11 cellular contexts compared by ENCODE assay signal in the genomic region with DNA sequence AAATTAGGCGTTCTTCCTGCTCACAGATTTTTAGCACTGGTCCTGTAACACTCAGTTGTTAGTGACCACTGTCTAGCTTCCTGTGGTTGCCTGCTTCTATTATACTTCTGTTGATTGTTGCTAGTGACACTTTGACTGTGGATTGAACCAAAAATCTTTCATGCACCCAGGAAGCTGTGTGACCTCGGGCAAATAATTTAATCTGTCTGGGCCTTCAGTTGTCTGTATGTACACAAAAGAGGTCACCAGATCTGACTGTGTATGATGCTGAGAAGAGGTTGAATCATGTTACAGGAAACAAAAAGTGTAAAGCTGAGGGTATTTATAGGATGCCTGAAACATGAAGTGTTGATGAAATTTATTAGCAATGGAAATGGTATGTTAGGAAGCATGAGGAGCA. TPM values are rescaled to one million over a fixed set of nuclear protein-coding genes. Genes with fewer than 3 reads are reported as not detected.
DNase-seq lines count a peak whose midpoint lies in the region; ATAC-seq and TF ChIP-seq lines count a peak whose summit lies in the region.
"Had no signal": no experiment of that assay in that cellular context is flagged by ENCODE, and none has a peak within 500 bp of the region (broad histone marks: within the 10 kb centered on the region; RNA-seq: fewer than 3 reads in every experiment).

No MANE protein-coding gene starts in this region.

- H3K4me1 ChIP-seq in foreskin keratinocyte: peaks cover 6% of the 10 kb centered on the region
- H3K4me1 ChIP-seq in gastroesophageal sphincter: no peaks in the 10 kb centered on the region
- H3K4me1 ChIP-seq: left lung, sigmoid colon had no signal

- H3K9me3 ChIP-seq in gastroesophageal sphincter: no peaks in the 10 kb centered on the region
- H3K9me3 ChIP-seq: left lung, sigmoid colon had no signal

- no peak overlapping the region for H3K4me3 ChIP-seq in gastroesophageal sphincter
- H3K4me3 ChIP-seq: left lung, sigmoid colon, SK-N-MC had no signal

- peak; percentile 40 for ATAC-seq in GM18498 (IDR thresholded peaks at IDR 0.05; ENCODE audit: unreplicated experiment)
- ATAC-seq in GM21723 (IDR thresholded peaks at IDR 0.05; ENCODE audit: unreplicated experiment): peak; percentile 14
- peak; percentile 82 for ATAC-seq in foreskin keratinocyte
- ATAC-seq in HG03025 (IDR thresholded peaks at IDR 0.05; ENCODE audit: low FRiP score, unreplicated experiment): no peak
- ATAC-seq in gastroesophageal sphincter: no peak
- ATAC-seq in GM19035 (IDR thresholded peaks at IDR 0.05; ENCODE audit: unreplicated experiment): no peak
- no peak for ATAC-seq in GM19023 (IDR thresholded peaks at IDR 0.05; ENCODE audit: unreplicated experiment)
- ATAC-seq: left lung had no signal

- TF ChIP-seq CTCF in foreskin keratinocyte (conservative IDR thresholded peaks at IDR 0.05): no peak
- no peak for TF ChIP-seq CTCF in gastroesophageal sphincter (IDR thresholded peaks at IDR 0.05)

- no peak overlapping the region for H3K27ac ChIP-seq in foreskin keratinocyte
- H3K27ac ChIP-seq in gastroesophageal sphincter: no peak overlapping the region
- H3K27ac ChIP-seq: left lung, sigmoid colon, SK-N-MC had no signal

- H3K36me3 ChIP-seq in gastroesophageal sphincter: no peaks in the 10 kb centered on the region
- H3K36me3 ChIP-seq: left lung, sigmoid colon had no signal

- in situ Hi-C loops in SK-MEL-5 (cut with HindIII; ENCODE audit: low pct_unique_long_range_greater_than_20kb, low sequenced_read_pairs): no loop called here

- TF ChIP-seq POLR2A in gastroesophageal sphincter (IDR thresholded peaks at IDR 0.05): no peak

- 89 to 95% methylated on average over 2 of the region's 2 CpGs for WGBS in gastroesophageal sphincter (ENCODE audit: low coverage in 1 of 2), 2 donors

- no peak for TF ChIP-seq EP300 in gastroesophageal sphincter (IDR thresholded peaks at IDR 0.05)

- H3K27me3 ChIP-seq in foreskin keratinocyte (no peaks in the 10 kb centered on the region), gastroesophageal sphincter (no peaks in the 10 kb centered on the region)
- H3K27me3 ChIP-seq: left lung, sigmoid colon had no signal

- DNase-seq in SK-MEL-5 (ENCODE audit: low read depth, low spot score): peak; percentile 12
- peak; percentile 74 to 83 for DNase-seq in foreskin keratinocyte
- DNase-seq: left lung, sigmoid colon had no signal

RNA-seq across cellular contexts. Expression of a gene that starts 12.7 kb away (rescaled TPM):
- 1.7 and 2.1 TPM in 2 replicates for total RNA-seq in SK-MEL-5 (2014; rRNA removed; shearing (Covaris generic))
- 1.4 and 1.9 TPM in 2 replicates for polyA plus RNA-seq in SK-MEL-5 (2015; cell fraction: cytosol; rRNA removed)
- polyA plus RNA-seq in SK-MEL-5 (2015; cell fraction: nucleus; rRNA removed): 1.8 and 2.1 TPM in 2 replicates
- not detected in 2 replicates for total RNA-seq in foreskin keratinocyte
- polyA plus RNA-seq in foreskin keratinocyte: not detected in 2 replicates
- total RNA-seq in gastroesophageal sphincter: under 1 TPM in 2 of 4 donors, not detected in 2; 0.13 to 0.32 TPM

Comparison
In these comparisons a context has a peak if more than half of its experiments do, and no peak if none do; other contexts are left out.
1. ATAC-seq: peak in GM18498 (single experiment), GM21723 (single experiment) and foreskin keratinocyte (single experiment); none in HG03025 (single experiment), gastroesophageal sphincter (single experiment), GM19035 (single experiment) and GM19023 (single experiment).